In genomic region chrX:150643271-150643670, GRCh38 we compare ENCODE assay signal across 17 cellular contexts. TPM values are rescaled to one million over a fixed set of nuclear protein-coding genes. Genes with fewer than 3 reads are reported as not detected.
DNase-seq lines count a peak whose midpoint lies in the region; ATAC-seq and TF ChIP-seq lines count a peak whose summit lies in the region.
"Had no signal": no experiment of that assay in that cellular context is flagged by ENCODE, and none has a peak within 500 bp of the region (broad histone marks: within the 10 kb centered on the region; RNA-seq: fewer than 3 reads in every experiment).

No MANE protein-coding gene starts in this region.

- no peak for TF ChIP-seq POLR2A in sigmoid colon (IDR thresholded peaks at IDR 0.05)

- H4K20me1 ChIP-seq in SK-N-SH (ENCODE audit: insufficient read depth): no peaks in the 10 kb centered on the region

- no peaks in the 10 kb centered on the region for H3K4me1 Mint-ChIP-seq in HFFc6 (ENCODE audit: low read depth)
- H3K4me1 Mint-ChIP-seq: CD14-positive monocyte had no signal

- H3K9me3 ChIP-seq in A673 (ENCODE audit: low read depth, low read length, poor library complexity, severe bottlenecking) (no peaks in the 10 kb centered on the region), SK-N-SH (no peaks in the 10 kb centered on the region), sigmoid colon (no peaks in the 10 kb centered on the region)
- H3K9me3 ChIP-seq: lower lobe of right lung, spleen, suprapubic skin had no signal

- no peaks in the 10 kb centered on the region for H3F3A ChIP-seq in SK-N-SH (replicated peaks; ENCODE audit: insufficient read depth)

- H3K4me3 Mint-ChIP-seq in HFFc6: no peak overlapping the region
- H3K4me3 Mint-ChIP-seq: CD14-positive monocyte; neural progenitor cell; T-helper 1 cell treated with Interleukin-12 subunit alpha and Interleukin-12 subunit beta and Interleukin-4 antibody, amounts not matched to agents 30 μg/mL and 1 μg/mL, for 36 hours had no signal

- H3K27ac Mint-ChIP-seq in HFFc6: no peak overlapping the region
- H3K27ac Mint-ChIP-seq: CD14-positive monocyte; neural progenitor cell; T-helper 1 cell treated with Interleukin-12 subunit alpha and Interleukin-12 subunit beta and Interleukin-4 antibody, amounts not matched to agents 30 μg/mL and 1 μg/mL, for 36 hours had no signal

- H3K27me3 Mint-ChIP-seq in HFFc6 (ENCODE audit: insufficient read depth): no peaks in the 10 kb centered on the region

- POLR2A ChIA-PET in A673 (lab: Charles Lee; ENCODE audit: low non-redundant PET) (no interaction called here), SK-N-SH (lab: Yijun Ruan, JAX) (no interaction called here)

- H3K36me3 ChIP-seq in A673 (ENCODE audit: insufficient read depth, low read length, poor library complexity, severe bottlenecking) (no peaks in the 10 kb centered on the region), SK-N-SH (replicated peaks in 1 of 2; ENCODE audit: control insufficient read depth in 1 of 2, insufficient read depth in 2 of 2, low read length in 1 of 2) (peaks cover 3 to 14% of the 10 kb centered on the region in 2 experiments), sigmoid colon (peaks cover 0 to 32% (median 2%) of the 10 kb centered on the region in 4 donors)
- H3K36me3 ChIP-seq: neural progenitor cell had no signal

- H3K36me3 Mint-ChIP-seq in HFFc6 (ENCODE audit: low read depth): no peaks in the 10 kb centered on the region

- ATAC-seq in HG02588 (IDR thresholded peaks at IDR 0.05; ENCODE audit: unreplicated experiment): no peak
- no peak for ATAC-seq in GM18868 (IDR thresholded peaks at IDR 0.05; ENCODE audit: unreplicated experiment)
- ATAC-seq: lower lobe of right lung had no signal

- WGBS in SK-N-SH (ENCODE audit: low lambda C conversion rate): 37% methylated on average over 1 of the region's 1 CpG
- 17 to 26% methylated on average over 1 of the region's 1 CpG for WGBS in sigmoid colon, 2 donors

- H3K27me3 ChIP-seq in A673 (replicated peaks; ENCODE audit: insufficient read depth, low read depth, low read length, poor library complexity) (no peaks in the 10 kb centered on the region), SK-N-SH (ENCODE audit: insufficient read depth) (no peaks in the 10 kb centered on the region), sigmoid colon (no peaks in the 10 kb centered on the region)
- H3K27me3 ChIP-seq: neural progenitor cell, spleen, suprapubic skin had no signal

- intact Hi-C loops in A673 (cut with micrococcal nuclease; ENCODE audit: unreplicated experiment) (no loop called here), sigmoid colon (cut with DNase I) (no loop called here)

- TF ChIP-seq CTCF in A673 (conservative IDR thresholded peaks at IDR 0.05; ENCODE audit: low read depth, low read length): peak; percentile 39; the same call in 1 of the 2 replicates
- peak; percentile 53; the same call in 1 of the 2 replicates for TF ChIP-seq CTCF in HFFc6 (IDR thresholded peaks at IDR 0.05)
- peak; percentile 48 for TF ChIP-seq CTCF in SK-N-SH (IDR thresholded peaks at IDR 0.05)
- peak; percentile 21 for TF ChIP-seq CTCF in fibroblast of mammary gland (conservative IDR thresholded peaks at IDR 0.05; ENCODE audit: control insufficient read depth, insufficient read depth, low read depth, low read length)
- no peak for TF ChIP-seq CTCF in sigmoid colon (IDR thresholded peaks at IDR 0.05)

- H3K9me2 ChIP-seq in SK-N-SH: no peaks in the 10 kb centered on the region

- H3K9me3 Mint-ChIP-seq in HFFc6: no peaks in the 10 kb centered on the region
- H3K9me3 Mint-ChIP-seq: CD14-positive monocyte; neural progenitor cell; T-helper 1 cell treated with Interleukin-12 subunit alpha and Interleukin-12 subunit beta and Interleukin-4 antibody, amounts not matched to agents 30 μg/mL and 1 μg/mL, for 36 hours had no signal

- no TSS peak for BruUV-seq in A673 (replicated peaks; lab: Mats Ljungman, UMichigan)

- peak; percentile 16; the same call in 1 of the 2 replicates for TF ChIP-seq RAD21 in SK-N-SH (IDR thresholded peaks at IDR 0.05; ENCODE audit: low read length)

- no peak overlapping the region for H3K27ac ChIP-seq in A673 (ENCODE audit: low read depth, low read length, poor library complexity, severe bottlenecking)
- H3K27ac ChIP-seq in SK-N-SH (ENCODE audit: low read depth in 2 of 2, low read length in 1 of 2): no peak overlapping the region
- no peak overlapping the region for H3K27ac ChIP-seq in sigmoid colon
- H3K27ac ChIP-seq: lower lobe of right lung, neural progenitor cell, spleen, suprapubic skin had no signal

- no peaks in the 10 kb centered on the region for H3K79me2 ChIP-seq in SK-N-SH (ENCODE audit: insufficient read depth)

- no peak overlapping the region for H3K9ac ChIP-seq in SK-N-SH
- H3K9ac ChIP-seq: neural progenitor cell had no signal

- no peaks in the 10 kb centered on the region for H3K4me1 ChIP-seq in A673 (ENCODE audit: insufficient read depth, low read length, poor library complexity, severe bottlenecking)
- H3K4me1 ChIP-seq in SK-N-SH (ENCODE audit: control insufficient read depth in 1 of 2, insufficient read depth in 2 of 2, low read depth in 1 of 2, low read length in 1 of 2): no peaks in the 10 kb centered on the region
- no peaks in the 10 kb centered on the region for H3K4me1 ChIP-seq in sigmoid colon
- H3K4me1 ChIP-seq: lower lobe of right lung, neural progenitor cell, spleen, suprapubic skin had no signal

- H3K4me3 ChIP-seq in A673 (ENCODE audit: low read depth, low read length, poor library complexity, severe bottlenecking) (no peak overlapping the region), SK-N-SH (ENCODE audit: low read depth in 2 of 2, low read length in 1 of 2) (no peak overlapping the region), fibroblast of mammary gland (ENCODE audit: control insufficient read depth, low read depth, low read length) (no peak overlapping the region), sigmoid colon (no peak overlapping the region)
- H3K4me3 ChIP-seq: lower lobe of right lung, neural progenitor cell, spleen, suprapubic skin had no signal

- H3K4me2 ChIP-seq in SK-N-SH: no peak overlapping the region
- H3K4me2 ChIP-seq: neural progenitor cell had no signal

- no peak overlapping the region for H2AFZ ChIP-seq in SK-N-SH (ENCODE audit: low read depth)
- H2AFZ ChIP-seq: neural progenitor cell had no signal

- no peak for TF ChIP-seq EP300 in SK-N-SH (IDR thresholded peaks at IDR 0.05; ENCODE audit: borderline replicate concordance in 1 of 2, low read depth in 1 of 2, low read length in 1 of 2)
- TF ChIP-seq EP300 in sigmoid colon (IDR thresholded peaks at IDR 0.05): no peak

- CTCF ChIA-PET in A673 (lab: Charles Lee): no interaction called here
- CTCF ChIA-PET in SK-N-SH (lab: Yijun Ruan, JAX): no interaction called here

- DNase-seq in A673 (ENCODE audit: low spot score) (no peak), HFFc6 (peak; percentile 6), SK-N-SH (no peak), fibroblast of mammary gland (ENCODE audit: low read depth) (peak; percentile 19), sigmoid colon (no peak), NCI-H2081 (lab: John Stamatoyannopoulos, UW) (no peak)
- DNase-seq: GF-D8; lower lobe of right lung; NCI-H2029; NK-92 treated with Interleukin-12 subunit alpha and Interleukin-12 subunit beta, amount 100 ng/mL, for 24 hours; spleen had no signal

TF ChIP-seq in SK-N-SH, 30 proteins besides CTCF, POLR2A, EP300 and RAD21:
- 0 out of 2 replicates have a peak, but pooled peaks have one; percentile 6 for TF ChIP-seq SMC3 (IDR thresholded peaks at IDR 0.05; ENCODE audit: low read depth, low read length)
- TF ChIP-seq ELF1 (IDR thresholded peaks at IDR 0.05): no peak

RNA-seq across cellular contexts. Expression of gene MTMR1, which starts 49.9 kb away (rescaled TPM):
- 19.8 and 23.6 TPM in 2 replicates for total RNA-seq in A673 (2021)
- total RNA-seq in HFFc6 (2021; fragmentation: NEBNext Ultra II Directional; extraction: Animal tissue kit (Norgen Biotek cat#: 25700)): 10 to 100 TPM in 5 of 6 experiments, 1 to 10 TPM in 1; 9.0 to 20.6 (median 20.2) TPM
- 17.0 and 20.0 TPM in 2 replicates for polyA plus RNA-seq in SK-N-SH (2012; rRNA removed)
- polyA plus RNA-seq in SK-N-SH (2012; cell fraction: cytosol; rRNA removed): 13.6 and 14.2 TPM in 2 replicates
- 33.9 and 46.3 TPM in 2 replicates for polyA plus RNA-seq in SK-N-SH (2012; cell fraction: nucleus; rRNA removed)
- 10 to 100 TPM in 3 of 4 donors, 1 to 10 TPM in 1; 10.0 to 27.0 (median 17.4) TPM for total RNA-seq in sigmoid colon
- 10 to 100 TPM in 1 of 3 donors, 1 to 10 TPM in 2; 6.0 to 12.0 (median 6.5) TPM for polyA plus RNA-seq in sigmoid colon

Comparison
In these comparisons a context has a peak if more than half of its experiments do, and no peak if none do; other contexts are left out.
1. DNase-seq: peak in HFFc6 (single experiment) and fibroblast of mammary gland (single experiment); none in A673 (single experiment), SK-N-SH (single experiment), sigmoid colon (single experiment) and NCI-H2081 (0 of 2).
2. CTCF ChIP-seq: peak in A673 (single experiment), HFFc6 (single experiment), SK-N-SH (single experiment) and fibroblast of mammary gland (single experiment); none in sigmoid colon (0 of 4).